In the genomic region with DNA sequence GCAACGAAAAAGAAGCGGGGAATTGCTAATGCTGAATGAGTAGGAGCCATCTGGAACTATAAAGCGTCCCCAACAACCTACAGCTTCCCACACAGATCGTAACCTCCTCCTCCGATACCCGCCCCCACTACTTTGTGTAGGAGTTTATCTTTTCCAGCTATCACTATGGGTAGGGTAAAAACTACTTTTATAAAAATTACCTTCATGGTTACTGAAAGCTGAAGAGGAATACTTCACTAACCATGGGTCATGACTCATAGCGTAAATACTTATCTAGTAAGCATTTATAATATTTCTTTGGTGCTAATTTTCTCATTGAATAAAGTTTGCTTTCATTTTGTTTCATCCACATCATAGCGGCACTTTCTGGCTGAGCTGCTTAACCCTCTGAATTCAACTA, we compare ENCODE assay signal across 9 cellular contexts.
DNase-seq lines count a peak whose midpoint lies in the region; ATAC-seq, FAIRE-seq and TF ChIP-seq lines count a peak whose summit lies in the region.
"Had no signal": no experiment of that assay in that cellular context is flagged by ENCODE, and none has a peak within 500 bp of the region (broad histone marks: within the 10 kb centered on the region; RNA-seq: fewer than 3 reads in every experiment).

No MANE protein-coding gene starts in this region.

- H3K79me2 ChIP-seq in OCI-LY3 (ENCODE audit: low read length) (no peaks in the 10 kb centered on the region), hepatocyte (no peaks in the 10 kb centered on the region)

- H3K27ac Mint-ChIP-seq in CD4-positive, CD25-positive, alpha-beta regulatory T cell: peak overlapping the region in 2 of 3 donors; percentile 59 to 87

- in situ Hi-C loops in gastrocnemius medialis (cut with MboI; ENCODE audit: low sequenced_read_pairs in 4 of 4): no loop called here

- DNase-seq in CD4-positive, CD25-positive, alpha-beta regulatory T cell: peak in 1 of 3 donors; percentile 37
- DNase-seq in GM19239 (ENCODE audit: insufficient read length, low spot score): no peak
- no peak for DNase-seq in effector memory CD4-positive, alpha-beta T cell
- no peak for DNase-seq in hepatocyte (ENCODE audit: low spot score)
- no peak for DNase-seq in mucosa of gallbladder (ENCODE audit: low spot score)
- no peak for DNase-seq in gastrocnemius medialis
- DNase-seq in NCI-H2171 (lab: John Stamatoyannopoulos, UW): no peak
- DNase-seq: uterus had no signal

- TF ChIP-seq CTCF in OCI-LY3 (IDR thresholded peaks at IDR 0.05; ENCODE audit: low read depth, low read length) (no peak), hepatocyte (IDR thresholded peaks at IDR 0.05; ENCODE audit: poor library complexity) (no peak), gastrocnemius medialis (IDR thresholded peaks at IDR 0.05 in 4 of 5, conservative IDR thresholded peaks at IDR 0.05 in 1 of 5) (no peak)

- no peaks in the 10 kb centered on the region for H3K27me3 Mint-ChIP-seq in CD4-positive, CD25-positive, alpha-beta regulatory T cell

- no peaks in the 10 kb centered on the region for H3K9me3 Mint-ChIP-seq in CD4-positive, CD25-positive, alpha-beta regulatory T cell

- no peak for TF ChIP-seq POLR2A in gastrocnemius medialis (IDR thresholded peaks at IDR 0.05)

- H3K27me3 ChIP-seq in CD4-positive, CD25-positive, alpha-beta regulatory T cell (ENCODE audit: control insufficient read depth, insufficient read depth, low read length): no peaks in the 10 kb centered on the region
- H3K27me3 ChIP-seq in OCI-LY3 (ENCODE audit: low read depth, low read length) (no peaks in the 10 kb centered on the region), hepatocyte (no peaks in the 10 kb centered on the region), gastrocnemius medialis (no peaks in the 10 kb centered on the region)
- H3K27me3 ChIP-seq in effector memory CD4-positive, alpha-beta T cell (replicated peaks; ENCODE audit: control insufficient read depth, insufficient read depth, low read length, poor library complexity, severe bottlenecking): no peaks in the 10 kb centered on the region
- H3K27me3 ChIP-seq: uterus had no signal

- peaks cover 3% of the 10 kb centered on the region for H3K4me1 ChIP-seq in CD4-positive, CD25-positive, alpha-beta regulatory T cell (ENCODE audit: control insufficient read depth, insufficient read depth, low read length, poor library complexity, severe bottlenecking)
- H3K4me1 ChIP-seq in OCI-LY3 (ENCODE audit: low read length) (peaks cover 18% of the 10 kb centered on the region), hepatocyte (ENCODE audit: insufficient read depth) (peaks cover 5% of the 10 kb centered on the region), gastrocnemius medialis (no peaks in the 10 kb centered on the region)
- H3K4me1 ChIP-seq in effector memory CD4-positive, alpha-beta T cell (ENCODE audit: control insufficient read depth, insufficient read depth, low read length, poor library complexity, severe bottlenecking): peaks cover 5% of the 10 kb centered on the region
- H3K4me1 ChIP-seq: uterus had no signal

- H3K4me1 Mint-ChIP-seq in CD4-positive, CD25-positive, alpha-beta regulatory T cell: peaks cover 11 to 23% (median 19%) of the 10 kb centered on the region in 4 donors

- H3K4me3 ChIP-seq in CD4-positive, CD25-positive, alpha-beta regulatory T cell (ENCODE audit: low read depth, low read length): peak overlapping the region; percentile 95
- H3K4me3 ChIP-seq in OCI-LY3 (ENCODE audit: low read length): peak overlapping the region; percentile 68
- H3K4me3 ChIP-seq in effector memory CD4-positive, alpha-beta T cell (ENCODE audit: insufficient read depth, low read depth, low read length, poor library complexity, severe bottlenecking): peak overlapping the region; percentile 46
- H3K4me3 ChIP-seq in hepatocyte: no peak overlapping the region
- H3K4me3 ChIP-seq in gastrocnemius medialis: no peak overlapping the region
- H3K4me3 ChIP-seq: uterus had no signal

- H3K36me3 Mint-ChIP-seq in CD4-positive, CD25-positive, alpha-beta regulatory T cell: no peaks in the 10 kb centered on the region

- H3K4me2 ChIP-seq in OCI-LY3 (ENCODE audit: low read length): peak overlapping the region; percentile 76
- no peak overlapping the region for H3K4me2 ChIP-seq in hepatocyte

- WGBS in hepatocyte (ENCODE audit: low lambda C conversion rate, missing lambda C conversion rate): 68% methylated on average over 8 of the region's 8 CpGs

- intact Hi-C loops in gastrocnemius medialis (cut with DNase I; ENCODE audit: low total_unique reads): no loop called here

- no peaks in the 10 kb centered on the region for H3K9me2 ChIP-seq in hepatocyte (replicated peaks; ENCODE audit: insufficient read depth)

- H3K9me3 ChIP-seq in CD4-positive, CD25-positive, alpha-beta regulatory T cell (ENCODE audit: control insufficient read depth in 2 of 2, low read length in 2 of 2): no peaks in the 10 kb centered on the region
- no peaks in the 10 kb centered on the region for H3K9me3 ChIP-seq in OCI-LY3 (ENCODE audit: insufficient read depth, low read length)
- no peaks in the 10 kb centered on the region for H3K9me3 ChIP-seq in effector memory CD4-positive, alpha-beta T cell (ENCODE audit: control insufficient read depth, low read length)
- H3K9me3 ChIP-seq in hepatocyte (ENCODE audit: low read depth): no peaks in the 10 kb centered on the region
- no peaks in the 10 kb centered on the region for H3K9me3 ChIP-seq in gastrocnemius medialis
- H3K9me3 ChIP-seq: uterus had no signal

- ATAC-seq in CD4-positive, CD25-positive, alpha-beta regulatory T cell (ENCODE audit: low read depth in 2 of 2): peak; percentile 43 to 48
- no peak for ATAC-seq in gastrocnemius medialis

- H3K4me3 Mint-ChIP-seq in CD4-positive, CD25-positive, alpha-beta regulatory T cell: peak overlapping the region; percentile 79 to 94 (median 83)

- peak overlapping the region; percentile 22; the same call in 1 of the 2 replicates for H3K9ac ChIP-seq in OCI-LY3 (ENCODE audit: low read length)

- peak; percentile 39 for FAIRE-seq in GM19239 (lab: Jason Lieb, UNC)

- no peak overlapping the region for H3K27ac ChIP-seq in CD4-positive, CD25-positive, alpha-beta regulatory T cell (ENCODE audit: insufficient read depth, low read length, poor library complexity, severe bottlenecking)
- H3K27ac ChIP-seq in OCI-LY3 (ENCODE audit: low read length): no peak overlapping the region
- no peak overlapping the region for H3K27ac ChIP-seq in effector memory CD4-positive, alpha-beta T cell (ENCODE audit: insufficient read depth, low read length, poor library complexity, severe bottlenecking)
- H3K27ac ChIP-seq in hepatocyte: no peak overlapping the region
- no peak overlapping the region for H3K27ac ChIP-seq in gastrocnemius medialis
- H3K27ac ChIP-seq: uterus had no signal

- H4K20me1 ChIP-seq in OCI-LY3 (ENCODE audit: insufficient read depth, low read length): no peaks in the 10 kb centered on the region
- H4K20me1 ChIP-seq in hepatocyte (ENCODE audit: insufficient read depth, poor library complexity, severe bottlenecking): no peaks in the 10 kb centered on the region

- no peaks in the 10 kb centered on the region for H3K36me3 ChIP-seq in CD4-positive, CD25-positive, alpha-beta regulatory T cell (ENCODE audit: control insufficient read depth, insufficient read depth, low read length)
- H3K36me3 ChIP-seq in OCI-LY3 (replicated peaks; ENCODE audit: low read depth, low read length) (no peaks in the 10 kb centered on the region), hepatocyte (replicated peaks; ENCODE audit: insufficient read depth, low read depth) (no peaks in the 10 kb centered on the region), gastrocnemius medialis (no peaks in the 10 kb centered on the region)
- H3K36me3 ChIP-seq in effector memory CD4-positive, alpha-beta T cell (ENCODE audit: control insufficient read depth, insufficient read depth, low read length): no peaks in the 10 kb centered on the region
- H3K36me3 ChIP-seq: uterus had no signal

- peak overlapping the region; percentile 90 for H2AFZ ChIP-seq in OCI-LY3 (ENCODE audit: low read depth, low read length)
- no peak overlapping the region for H2AFZ ChIP-seq in hepatocyte

Comparison
In these comparisons a context has a peak if more than half of its experiments do, and no peak if none do; other contexts are left out.
1. ATAC-seq: peak in CD4-positive, CD25-positive, alpha-beta regulatory T cell (2 of 2); none in gastrocnemius medialis (0 of 2).
2. H3K4me3 ChIP-seq: peak in CD4-positive, CD25-positive, alpha-beta regulatory T cell (single experiment), OCI-LY3 (single experiment) and effector memory CD4-positive, alpha-beta T cell (single experiment); none in hepatocyte (single experiment) and gastrocnemius medialis (0 of 4).